19 cellular contexts compared by ENCODE assay signal in genomic region chr1:174218983-174219382, GRCh38.
"Had no signal": no experiment of that assay in that cellular context is flagged by ENCODE, and none has a peak within 500 bp of the region (broad histone marks: within the 10 kb centered on the region; RNA-seq: fewer than 3 reads in every experiment).

No MANE protein-coding gene starts in this region.

- H3K4me2 ChIP-seq: hepatocyte had no signal

- H3K79me2 ChIP-seq: hepatocyte had no signal

- H3K27ac ChIP-seq: brain microvascular endothelial cell, hepatocyte, testis, upper lobe of left lung had no signal

- H3K27me3 ChIP-seq: brain microvascular endothelial cell, hepatocyte, testis, upper lobe of left lung had no signal

- DNase-seq: activated CD4-positive, alpha-beta T cell treated with anti-CD3 and anti-CD28 coated beads, Interleukin-2, amount 10 ng/mL, durations not matched to agents 24 days and 14 days; activated CD4-positive, CD25-positive, alpha-beta regulatory T cell; activated CD8-positive, alpha-beta memory T cell treated with anti-CD3 and anti-CD28 coated beads, Interleukin-2, amount 50 U/mL, for 4 hours; activated CD8-positive, alpha-beta T cell treated with anti-CD3 and anti-CD28 coated beads, Interleukin-2, amount 10 ng/mL, durations not matched to agents 7 days and 5 days; activated gamma-delta T cell; activated T-cell treated with anti-CD3 and anti-CD28 coated beads, Interleukin-2, amount 50 U/mL, for 72 hours; amygdala; brain microvascular endothelial cell; effector memory CD4-positive, alpha-beta T cell; left ventricle myocardium inferior; retina; stimulated activated CD4-positive, alpha-beta T cell treated with anti-CD3 and anti-CD28 coated beads, Interleukin-2, amount 100 ng/mL, for 48 hours; stimulated activated naive CD8-positive, alpha-beta T cell treated with anti-CD3 and anti-CD28 coated beads, Interleukin-15, Interleukin-2, amounts not matched to agents 100 U/mL and 50 U/mL, for 24 hours; testis; upper lobe of left lung had no signal

- H3K4me3 ChIP-seq: hepatocyte, left ventricle myocardium inferior, testis, upper lobe of left lung had no signal

- H3K9me3 ChIP-seq: testis, upper lobe of left lung had no signal

- FAIRE-seq: keratinocyte had no signal

- H3K36me3 ChIP-seq: brain microvascular endothelial cell had no signal

- ATAC-seq: activated CD8-positive, alpha-beta T cell treated with anti-CD3 and anti-CD28 coated beads, Interleukin-2, amount 10 ng/mL, durations not matched to agents 7 days and 5 days; activated naive CD4-positive, alpha-beta T cell treated with anti-CD3 and anti-CD28 coated beads, Interleukin-2, amount 50 U/mL, for 72 hours; activated T-cell treated with anti-CD3 and anti-CD28 coated beads, Interleukin-2, amount 50 U/mL, for 72 hours; natural killer cell treated with Interleukin-12 subunit alpha and Interleukin-12 subunit beta and Interleukin-15 and Interleukin-18, amount 100 ng/mL, for 72 hours; stimulated activated naive CD8-positive, alpha-beta T cell treated with anti-CD3 and anti-CD28 coated beads, Interleukin-15, Interleukin-2, amounts not matched to agents 100 U/mL and 50 U/mL, for 24 hours had no signal

- H2AFZ ChIP-seq: hepatocyte had no signal
